ENCODE assay signal across 9 cellular contexts in the genomic region with DNA sequence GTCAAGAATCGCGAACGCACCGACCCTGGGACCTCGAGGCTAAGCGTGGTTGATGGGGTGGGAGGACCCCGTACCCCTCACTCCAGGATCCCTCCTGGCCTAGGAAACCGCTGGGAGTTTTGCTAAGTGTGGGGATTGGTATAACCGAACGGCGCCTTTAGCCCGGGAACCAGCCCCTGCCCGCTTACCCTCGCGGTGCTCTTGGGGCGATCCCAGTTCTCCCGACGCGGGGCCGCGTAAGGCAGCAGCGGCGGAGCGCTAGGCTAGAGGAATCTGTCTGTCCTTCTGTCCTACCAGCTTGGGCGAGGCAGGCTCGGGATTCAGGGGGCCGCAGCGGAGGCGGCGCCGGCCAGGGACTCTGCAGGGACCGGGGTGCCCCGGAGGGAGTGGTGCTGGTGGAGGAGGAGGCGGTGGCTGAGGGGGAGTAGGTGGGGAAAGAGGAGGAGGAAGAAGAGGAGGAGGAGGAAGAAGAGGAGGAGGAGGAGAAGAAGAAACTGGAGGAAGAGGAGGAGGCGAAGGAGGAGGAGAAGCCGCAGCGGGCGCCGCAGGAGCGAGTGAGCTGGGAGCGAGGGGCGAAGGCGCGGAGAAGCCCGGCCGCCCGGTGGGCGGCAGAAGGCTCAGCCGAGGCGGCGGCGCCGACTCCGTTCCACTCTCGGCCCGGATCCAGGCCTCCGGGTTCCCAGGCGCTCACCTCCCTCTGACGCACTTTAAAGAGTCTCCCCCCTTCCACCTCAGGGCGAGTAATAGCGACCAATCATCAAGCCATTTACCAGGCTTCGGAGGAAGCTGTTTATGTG. TPM values are rescaled to one million over a fixed set of nuclear protein-coding genes. Genes with fewer than 3 reads are reported as not detected.
DNase-seq lines count a peak whose midpoint lies in the region; ATAC-seq, FAIRE-seq and TF ChIP-seq lines count a peak whose summit lies in the region.
"Had no signal": no experiment of that assay in that cellular context is flagged by ENCODE, and none has a peak within 500 bp of the region (broad histone marks: within the 10 kb centered on the region; RNA-seq: fewer than 3 reads in every experiment).

No MANE protein-coding gene starts in this region.

- DNase-seq in Ammon's horn (ENCODE audit: low spot score) = peak; percentile 72
- DNase-seq in HS-5 (ENCODE audit: low read depth) = peak; percentile 88
- peak; percentile 53 for DNase-seq in brain pericyte (ENCODE audit: low read depth, low spot score)
- DNase-seq in kidney = peak; percentile 92
- peak; percentile 80 for DNase-seq in urothelium cell line (ENCODE audit: low spot score)
- no peak for DNase-seq in NCI-H2171 (lab: John Stamatoyannopoulos, UW)
- no peak for DNase-seq in lower lobe of right lung

- H3K9me3 ChIP-seq in kidney (ENCODE audit: control insufficient read depth in 1 of 2, low read length in 2 of 2) (no peaks in the 10 kb centered on the region), lower lobe of right lung (no peaks in the 10 kb centered on the region)

- FAIRE-seq in kidney (lab: Jason Lieb, UNC) (peak; percentile 23), urothelium cell line (lab: Jason Lieb, UNC) (no peak)

- H3K4me1 ChIP-seq in kidney (ENCODE audit: control insufficient read depth in 1 of 2, insufficient read depth in 1 of 2, low read depth in 1 of 2, low read length in 2 of 2) = peaks cover 25 to 27% of the 10 kb centered on the region in 2 donors
- peaks cover 40% of the 10 kb centered on the region for H3K4me1 ChIP-seq in lower lobe of right lung

- H3K27ac ChIP-seq in kidney (ENCODE audit: low read depth in 2 of 2, low read length in 2 of 2) (peak overlapping the region; percentile 95 to 97), lower lobe of right lung (no peak overlapping the region)

- peak overlapping the region; percentile 90 to 97 for H3K4me3 ChIP-seq in kidney (ENCODE audit: low read length in 2 of 2)
- H3K4me3 ChIP-seq in lower lobe of right lung = no peak overlapping the region

- ATAC-seq in GM19351 (IDR thresholded peaks at IDR 0.05; ENCODE audit: unreplicated experiment) = no peak
- ATAC-seq in lower lobe of right lung = no peak

- H3K36me3 ChIP-seq in kidney (ENCODE audit: control insufficient read depth in 1 of 2, insufficient read depth in 2 of 2, low read length in 2 of 2) = no peaks in the 10 kb centered on the region
- no peaks in the 10 kb centered on the region for H3K36me3 ChIP-seq in lower lobe of right lung

- TF ChIP-seq CTCF in kidney (IDR thresholded peaks at IDR 0.05; ENCODE audit: borderline replicate concordance, extremely low read depth, insufficient read depth) (no peak), lower lobe of right lung (IDR thresholded peaks at IDR 0.05) (no peak)

- H3K9ac ChIP-seq in kidney (ENCODE audit: low read length in 2 of 2) = peak overlapping the region; percentile 86 to 94

- intact Hi-C loops in kidney (cut with DNase I) = no loop called here
- intact Hi-C loops in lower lobe of right lung (cut with DNase I) = no loop called here

- H3K27me3 ChIP-seq in lower lobe of right lung (ENCODE audit: low read depth) = peaks cover 98% of the 10 kb centered on the region

RNA-seq across cellular contexts. Expression of a gene that starts 0.4 kb away (rescaled TPM):
- total RNA-seq in kidney = 82.8 TPM
- 44.9 TPM for polyA plus RNA-seq in kidney (ENCODE audit: insufficient read depth, low read depth, low replicate concordance)
- total RNA-seq in lower lobe of right lung = not detected
- total RNA-seq: dermis microvascular lymphatic vessel endothelial cell had no signal

Comparison
In these comparisons a context has a peak if more than half of its experiments do, and no peak if none do; other contexts are left out.
1. DNase-seq: peak in Ammon's horn (single experiment), HS-5 (single experiment), brain pericyte (single experiment), kidney (single experiment) and urothelium cell line (single experiment); none in NCI-H2171 (single experiment) and lower lobe of right lung (single experiment).
2. RNA of a gene that starts 0.4 kb away (total RNA-seq): 82.8 TPM in kidney (single experiment); not detected in lower lobe of right lung (single experiment); every median in the first group is over 10 times any median in the second.